ENCODE assay signal across 21 cellular contexts in the genomic region with DNA sequence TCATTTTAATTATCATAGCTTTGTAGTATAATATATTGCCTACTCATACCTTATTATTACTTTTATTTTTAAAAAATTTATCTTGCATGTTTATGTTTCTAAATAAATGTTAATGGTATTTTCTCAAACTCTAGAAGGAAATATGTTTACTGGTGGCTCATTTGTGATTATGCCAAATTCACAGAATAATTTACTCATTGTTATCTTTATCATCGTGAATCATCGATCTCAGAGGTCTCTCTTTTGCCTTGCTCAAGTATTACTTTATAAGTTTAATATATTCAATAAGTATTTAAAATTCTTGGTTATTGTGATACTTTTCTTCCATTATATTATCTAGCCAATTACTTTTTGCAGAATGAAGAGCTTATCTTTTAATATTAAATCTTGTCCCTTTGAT.
"Had no signal": no experiment of that assay in that cellular context is flagged by ENCODE, and none has a peak within 500 bp of the region (broad histone marks: within the 10 kb centered on the region; RNA-seq: fewer than 3 reads in every experiment).

No MANE protein-coding gene starts in this region.

- H3K4me1 ChIP-seq: adrenal gland, body of pancreas, breast epithelium had no signal

- H3K4me3 ChIP-seq: adrenal gland, body of pancreas, breast epithelium, SJCRH30, SK-N-MC had no signal

- H3K27ac ChIP-seq: adrenal gland, body of pancreas, breast epithelium, SJCRH30, SK-N-MC, VCaP had no signal

- ATAC-seq: activated CD8-positive, alpha-beta T cell treated with anti-CD3 and anti-CD28 coated beads, Interleukin-2, amount 10 ng/mL, durations not matched to agents 7 days and 5 days had no signal

- H3K36me3 ChIP-seq: adrenal gland, breast epithelium, SJCRH30 had no signal

- FAIRE-seq: astrocyte had no signal

- DNase-seq: activated CD4-positive, CD25-positive, alpha-beta regulatory T cell; activated gamma-delta T cell; activated T-cell treated with anti-CD3 and anti-CD28 coated beads, Interleukin-2, amount 50 U/mL, for 24 hours; NCI-H1092 treated with DMSO at 0.1 percent for 48 hours; NCI-H146; NCI-H187; NCI-H2029 treated with DMSO at 0.1 percent for 48 hours; NCI-H2227 treated with DMSO at 0.1 percent for 48 hours; NCI-H510A treated with DMSO at 0.1 percent for 48 hours; NCI-H526 treated with DMSO at 0.1 percent for 48 hours; NCI-H774; SHP77; T1000 had no signal

- H3K9me3 ChIP-seq: adrenal gland, body of pancreas, breast epithelium, SJCRH30 had no signal

- H3K27me3 ChIP-seq: adrenal gland, body of pancreas, breast epithelium, SJCRH30 had no signal
